ENCODE assay signal across 11 cellular contexts in genomic region chr4:76611164-76611563, GRCh38.
DNase-seq lines count a peak whose midpoint lies in the region; ATAC-seq and TF ChIP-seq lines count a peak whose summit lies in the region.
"Had no signal": no experiment of that assay in that cellular context is flagged by ENCODE, and none has a peak within 500 bp of the region (broad histone marks: within the 10 kb centered on the region; RNA-seq: fewer than 3 reads in every experiment).

No MANE protein-coding gene starts in this region.

- TF ChIP-seq POLR2A in thyroid gland (IDR thresholded peaks at IDR 0.05) = no peak

- no peak overlapping the region for H3K27ac Mint-ChIP-seq in CD14-positive monocyte
- H3K27ac Mint-ChIP-seq: activated CD4-positive, alpha-beta T cell treated with anti-CD3 and anti-CD28 coated beads, Interleukin-2, amount 10 ng/mL, durations not matched to agents 24 days and 14 days; activated naive CD4-positive, alpha-beta T cell treated with anti-CD3 and anti-CD28 coated beads for 36 hours had no signal

- ATAC-seq in lung (ENCODE audit: insufficient read depth, low FRiP score) = no peak

- no peak for DNase-seq in lung (ENCODE audit: low spot score)
- DNase-seq in thyroid gland = no peak
- no peak for DNase-seq in DMS153 (lab: John Stamatoyannopoulos, UW)
- no peak for DNase-seq in CD14-positive monocyte (ENCODE audit: low spot score)
- DNase-seq in NCI-H2196 treated with DMSO at 0.1 percent for 48 hours (lab: John Stamatoyannopoulos, UW; ENCODE audit: unreplicated experiment) = no peak
- no peak for DNase-seq in foreskin melanocyte
- DNase-seq: activated CD4-positive, alpha-beta T cell treated with anti-CD3 and anti-CD28 coated beads, Interleukin-2, amount 10 ng/mL, durations not matched to agents 24 days and 14 days; activated naive CD4-positive, alpha-beta T cell treated with anti-CD3 and anti-CD28 coated beads for 36 hours; stimulated activated CD4-positive, alpha-beta T cell treated with anti-CD3 and anti-CD28 coated beads, Interleukin-12 subunit alpha, Interleukin-12 subunit beta, amount 100 ng/mL, for 4 hours had no signal

- no peaks in the 10 kb centered on the region for H3K27me3 ChIP-seq in HUES48 (ENCODE audit: control insufficient read depth, insufficient read depth, low read length)
- no peaks in the 10 kb centered on the region for H3K27me3 ChIP-seq in duodenal mucosa (ENCODE audit: control insufficient read depth in 1 of 2, insufficient read depth in 2 of 2, low read length in 2 of 2)
- no peaks in the 10 kb centered on the region for H3K27me3 ChIP-seq in lung (ENCODE audit: control insufficient read depth, insufficient read depth)
- no peaks in the 10 kb centered on the region for H3K27me3 ChIP-seq in thyroid gland

- H3K36me3 ChIP-seq in HUES48 (ENCODE audit: control insufficient read depth, insufficient read depth, low read length) (no peaks in the 10 kb centered on the region), duodenal mucosa (ENCODE audit: control insufficient read depth in 1 of 2, insufficient read depth in 2 of 2, low read length in 2 of 2) (no peaks in the 10 kb centered on the region), lung (ENCODE audit: control insufficient read depth in 2 of 2, insufficient read depth in 2 of 2, low read length in 2 of 2) (no peaks in the 10 kb centered on the region), thyroid gland (no peaks in the 10 kb centered on the region)

- H3K4me1 ChIP-seq in HUES48 (ENCODE audit: control insufficient read depth, insufficient read depth, low read length) (peaks cover 57% of the 10 kb centered on the region), duodenal mucosa (ENCODE audit: control insufficient read depth in 1 of 2, insufficient read depth in 2 of 2, low read length in 2 of 2) (peaks cover 21 to 42% of the 10 kb centered on the region in 2 donors), lung (ENCODE audit: control insufficient read depth in 2 of 2, insufficient read depth in 2 of 2, low read length in 2 of 2) (peaks cover 2 to 16% of the 10 kb centered on the region in 2 donors), thyroid gland (peaks cover 10 to 18% of the 10 kb centered on the region in 2 donors)

- TF ChIP-seq CTCF in lung (IDR thresholded peaks at IDR 0.05; ENCODE audit: control extremely low read depth, extremely low read depth) = no peak
- TF ChIP-seq CTCF in thyroid gland (IDR thresholded peaks at IDR 0.05) = no peak
- no peak for TF ChIP-seq CTCF in CD14-positive monocyte (IDR thresholded peaks at IDR 0.05)

- H3K36me3 Mint-ChIP-seq in CD14-positive monocyte = no peaks in the 10 kb centered on the region

- 27 to 57% methylated on average over 6 of the region's 6 CpGs for WGBS in lung, 2 donors
- WGBS in thyroid gland, 2 donors = 25 to 30% methylated on average over 6 of the region's 6 CpGs

- peaks cover 1 to 4% (median 2%) of the 10 kb centered on the region in 3 donors for H3K27me3 Mint-ChIP-seq in CD14-positive monocyte (ENCODE audit: low read depth in 3 of 3)

- H3K27ac ChIP-seq in HUES48 (ENCODE audit: low read depth, low read length) (no peak overlapping the region), duodenal mucosa (ENCODE audit: low read depth, low read length) (peak overlapping the region; percentile 35), lung (ENCODE audit: low read depth in 1 of 2, low read length in 1 of 2) (peak overlapping the region; percentile 16 to 64), thyroid gland (peak overlapping the region; percentile 9 to 59 (median 50))

- no peak overlapping the region for H3K4me3 Mint-ChIP-seq in CD14-positive monocyte
- H3K4me3 Mint-ChIP-seq: activated CD4-positive, alpha-beta T cell treated with anti-CD3 and anti-CD28 coated beads, Interleukin-2, amount 10 ng/mL, durations not matched to agents 24 days and 14 days; activated naive CD4-positive, alpha-beta T cell treated with anti-CD3 and anti-CD28 coated beads for 36 hours had no signal

- H3K9me3 ChIP-seq in HUES48 (ENCODE audit: control insufficient read depth, insufficient read depth, low read length) (no peaks in the 10 kb centered on the region), duodenal mucosa (ENCODE audit: control insufficient read depth in 1 of 2, low read length in 2 of 2) (no peaks in the 10 kb centered on the region), lung (ENCODE audit: control insufficient read depth in 2 of 2, insufficient read depth in 1 of 2, low read length in 1 of 2) (no peaks in the 10 kb centered on the region), thyroid gland (no peaks in the 10 kb centered on the region)

- peaks cover 0 to 2% (median 0%) of the 10 kb centered on the region in 7 donors for H3K9me3 Mint-ChIP-seq in CD14-positive monocyte
- H3K9me3 Mint-ChIP-seq: activated CD4-positive, alpha-beta T cell treated with anti-CD3 and anti-CD28 coated beads, Interleukin-2, amount 10 ng/mL, durations not matched to agents 24 days and 14 days; activated naive CD4-positive, alpha-beta T cell treated with anti-CD3 and anti-CD28 coated beads for 36 hours had no signal

- no peak overlapping the region for H3K4me3 ChIP-seq in HUES48 (ENCODE audit: low read depth, low read length)
- peak overlapping the region in 1 of 2 donors; percentile 2 for H3K4me3 ChIP-seq in duodenal mucosa (ENCODE audit: low read depth in 1 of 2, low read length in 2 of 2)
- H3K4me3 ChIP-seq in lung = no peak overlapping the region
- H3K4me3 ChIP-seq in thyroid gland (replicated peaks in 1 of 3) = peak overlapping the region in 1 of 3 donors; percentile 5

- H3K4me1 Mint-ChIP-seq in CD14-positive monocyte = no peaks in the 10 kb centered on the region
- H3K4me1 Mint-ChIP-seq: activated CD4-positive, alpha-beta T cell treated with anti-CD3 and anti-CD28 coated beads, Interleukin-2, amount 10 ng/mL, durations not matched to agents 24 days and 14 days had no signal

- H3K9ac ChIP-seq in HUES48 (ENCODE audit: low read depth, low read length) (0 out of 2 replicates have a peak overlapping the region, but pooled peaks have one; percentile 1), duodenal mucosa (ENCODE audit: low read depth in 1 of 2, low read length in 2 of 2) (peak overlapping the region in 1 of 2 donors; percentile 24)

- intact Hi-C loops in thyroid gland (cut with DNase I) = no loop called here
- intact Hi-C loops in CD14-positive monocyte (cut with micrococcal nuclease) = no loop called here
